In genomic region chr2:177586154-177586553, GRCh38 we compare ENCODE assay signal across 29 cellular contexts.
"Had no signal": no experiment of that assay in that cellular context is flagged by ENCODE, and none has a peak within 500 bp of the region (broad histone marks: within the 10 kb centered on the region; RNA-seq: fewer than 3 reads in every experiment).

No MANE protein-coding gene starts in this region.

- ATAC-seq: activated CD8-positive, alpha-beta T cell treated with anti-CD3 and anti-CD28 coated beads for 36 hours; activated T-cell treated with anti-CD3 and anti-CD28 coated beads, Interleukin-2, amount 50 U/mL, for 72 hours; activated T-helper 17 cell treated with anti-CD3 and anti-CD28 coated beads, Interleukin-2, amount 50 U/mL, for 72 hours had no signal

- H3K36me3 Mint-ChIP-seq: activated naive CD4-positive, alpha-beta T cell treated with anti-CD3 and anti-CD28 coated beads, Interleukin-2, amount 50 U/mL, for 24 hours; activated naive CD8-positive, alpha-beta T cell treated with anti-CD3 and anti-CD28 coated beads, Interleukin-2, amount 10 ng/mL, durations not matched to agents 7 days and 5 days had no signal

- H3K9me3 ChIP-seq: ascending aorta, MG63, SJCRH30 had no signal

- H3K4me1 Mint-ChIP-seq: activated naive CD4-positive, alpha-beta T cell treated with anti-CD3 and anti-CD28 coated beads, Interleukin-2, amount 50 U/mL, for 24 hours; activated T-helper 17 cell treated with anti-CD3 and anti-CD28 coated beads, Interleukin-2, amount 50 U/mL, for 72 hours had no signal

- H3K4me3 ChIP-seq: ascending aorta, MG63, SJCRH30, SK-N-MC had no signal

- H3K9me3 Mint-ChIP-seq: activated CD8-positive, alpha-beta T cell treated with anti-CD3 and anti-CD28 coated beads for 36 hours; activated naive CD4-positive, alpha-beta T cell treated with anti-CD3 and anti-CD28 coated beads, Interleukin-2, amount 50 U/mL, for 24 hours; activated naive CD8-positive, alpha-beta T cell treated with anti-CD3 and anti-CD28 coated beads, Interleukin-2, amount 10 ng/mL, durations not matched to agents 7 days and 5 days; activated T-helper 17 cell treated with anti-CD3 and anti-CD28 coated beads, Interleukin-2, amount 50 U/mL, for 72 hours had no signal

- H3K36me3 ChIP-seq: ascending aorta, MG63, SJCRH30, WERI-Rb-1 had no signal

- H3K27ac ChIP-seq: ascending aorta, SJCRH30, SK-N-MC, WERI-Rb-1 had no signal

- H3K4me1 ChIP-seq: ascending aorta, SJCRH30 had no signal

- H3K27me3 Mint-ChIP-seq: activated naive CD8-positive, alpha-beta T cell treated with anti-CD3 and anti-CD28 coated beads, Interleukin-2, amount 10 ng/mL, durations not matched to agents 7 days and 5 days had no signal

- H3K4me3 Mint-ChIP-seq: activated CD8-positive, alpha-beta T cell treated with anti-CD3 and anti-CD28 coated beads for 36 hours; activated naive CD4-positive, alpha-beta T cell treated with anti-CD3 and anti-CD28 coated beads, Interleukin-2, amount 50 U/mL, for 24 hours; activated naive CD8-positive, alpha-beta T cell treated with anti-CD3 and anti-CD28 coated beads, Interleukin-2, amount 10 ng/mL, durations not matched to agents 7 days and 5 days; activated T-cell treated with anti-CD3 and anti-CD28 coated beads, Interleukin-2, amount 50 U/mL, for 72 hours; activated T-helper 17 cell treated with anti-CD3 and anti-CD28 coated beads, Interleukin-2, amount 50 U/mL, for 72 hours had no signal

- H3K27me3 ChIP-seq: ascending aorta, MG63, SJCRH30 had no signal

- DNase-seq: activated CD4-positive, alpha-beta T cell treated with anti-CD3 and anti-CD28 coated beads for 1 hour; activated CD4-positive, alpha-beta T cell treated with anti-CD3 and anti-CD28 coated beads for 48 hours; activated CD4-positive, CD25-positive, alpha-beta regulatory T cell; activated CD8-positive, alpha-beta T cell treated with anti-CD3 and anti-CD28 coated beads for 36 hours; activated effector memory CD4-positive, alpha-beta T cell treated with anti-CD3 and anti-CD28 coated beads, Interleukin-2, amount 50 U/mL, for 16 hours; activated naive CD4-positive, alpha-beta T cell treated with Interleukin-2 at 50 U/mL for 16 hours; activated naive CD8-positive, alpha-beta T cell treated with anti-CD3 and anti-CD28 coated beads, Interleukin-2, amount 10 ng/mL, durations not matched to agents 7 days and 5 days; activated T-cell treated with anti-CD3 and anti-CD28 coated beads, Interleukin-2, amount 50 U/mL, for 1 hour; activated T-cell treated with anti-CD3 and anti-CD28 coated beads, Interleukin-2, amount 50 U/mL, for 72 hours; central memory CD4-positive, alpha-beta T cell; MG63; NCI-H1048; NCI-H1105 treated with DMSO at 0.1 percent for 48 hours; NCI-H1436; NCI-H1930; NCI-H2081 treated with DMSO at 0.1 percent for 48 hours; NCI-H226; NCI-H510A; NCI-H526; NCI-H748 treated with DMSO at 0.1 percent for 48 hours; OCI-M1; SHP77; SJCRH30; T1000 had no signal

- H3K27ac Mint-ChIP-seq: activated CD8-positive, alpha-beta T cell treated with anti-CD3 and anti-CD28 coated beads for 36 hours; activated naive CD4-positive, alpha-beta T cell treated with anti-CD3 and anti-CD28 coated beads, Interleukin-2, amount 50 U/mL, for 24 hours; activated naive CD8-positive, alpha-beta T cell treated with anti-CD3 and anti-CD28 coated beads, Interleukin-2, amount 10 ng/mL, durations not matched to agents 7 days and 5 days; activated T-cell treated with anti-CD3 and anti-CD28 coated beads, Interleukin-2, amount 50 U/mL, for 72 hours; activated T-helper 17 cell treated with anti-CD3 and anti-CD28 coated beads, Interleukin-2, amount 50 U/mL, for 72 hours had no signal
